In the genomic region with DNA sequence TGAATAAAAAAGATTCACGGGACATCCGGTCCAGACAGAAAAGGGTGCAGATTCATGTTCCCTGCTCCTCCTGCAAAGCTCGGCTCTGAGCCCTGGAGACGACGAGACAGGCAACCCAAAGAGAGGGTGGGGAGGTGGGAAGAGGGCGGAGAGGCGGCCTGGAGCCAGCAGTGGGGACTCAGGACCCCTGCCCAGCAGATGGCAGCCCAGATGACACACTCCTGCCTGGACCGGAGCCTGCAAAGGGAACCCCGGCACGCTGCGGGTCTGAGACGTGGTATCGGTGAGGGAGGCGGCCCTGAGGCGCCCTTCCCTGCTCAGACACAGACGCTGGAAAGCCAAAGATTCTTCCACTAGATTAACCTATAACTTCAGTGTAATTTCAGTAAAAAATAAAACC, we compare ENCODE assay signal across 20 cellular contexts.
DNase-seq lines count a peak whose midpoint lies in the region; ATAC-seq and TF ChIP-seq lines count a peak whose summit lies in the region.
"Had no signal": no experiment of that assay in that cellular context is flagged by ENCODE, and none has a peak within 500 bp of the region (broad histone marks: within the 10 kb centered on the region; RNA-seq: fewer than 3 reads in every experiment).

No MANE protein-coding gene starts in this region.

- peaks cover 42% of the 10 kb centered on the region for H3K36me3 Mint-ChIP-seq in T-helper 2 cell treated with Interferon-gamma antibody and Interleukin-4, amounts not matched to agents 5 μg/mL and 100 μg/mL, for 36 hours (ENCODE audit: low read depth)
- peaks cover 5% of the 10 kb centered on the region for H3K36me3 Mint-ChIP-seq in effector memory CD8-positive, alpha-beta T cell (ENCODE audit: insufficient read depth)

- peaks cover 100% of the 10 kb centered on the region for H4K20me1 ChIP-seq in BLaER1
- H4K20me1 ChIP-seq in Loucy (ENCODE audit: insufficient read depth, low read length, poor library complexity, severe bottlenecking) = peaks cover 63% of the 10 kb centered on the region

- H3K4me2 ChIP-seq in BLaER1 (peak overlapping the region; percentile 94), Loucy (ENCODE audit: low read depth, low read length, poor library complexity, severe bottlenecking) (peak overlapping the region; percentile 75)

- peak overlapping the region; percentile 37 for H3K27ac ChIP-seq in BLaER1
- H3K27ac ChIP-seq: neutrophil, RWPE1, transverse colon had no signal

- peak overlapping the region; percentile 81 for H3K4me3 Mint-ChIP-seq in T-helper 2 cell treated with Interferon-gamma antibody and Interleukin-4, amounts not matched to agents 5 μg/mL and 100 μg/mL, for 36 hours
- H3K4me3 Mint-ChIP-seq in effector memory CD8-positive, alpha-beta T cell = peak overlapping the region; percentile 84 to 89
- H3K4me3 Mint-ChIP-seq: brain, mesothelial cell of epicardium had no signal

- no peaks in the 10 kb centered on the region for H3K27me3 ChIP-seq in BLaER1
- no peaks in the 10 kb centered on the region for H3K27me3 ChIP-seq in Loucy (ENCODE audit: insufficient read depth, low read length, poor library complexity, severe bottlenecking)
- H3K27me3 ChIP-seq: MG63, transverse colon had no signal

- H3K36me3 ChIP-seq in BLaER1 (peaks cover 27% of the 10 kb centered on the region), Loucy (ENCODE audit: insufficient read depth, low read length) (peaks cover 28% of the 10 kb centered on the region; the same call in 1 of the 2 replicates)
- H3K36me3 ChIP-seq: MG63, neutrophil, transverse colon had no signal

- peaks cover 79% of the 10 kb centered on the region for H3K79me2 ChIP-seq in Loucy (ENCODE audit: insufficient read depth, low read length)

- no peak overlapping the region for H3K27ac Mint-ChIP-seq in T-helper 2 cell treated with Interferon-gamma antibody and Interleukin-4, amounts not matched to agents 5 μg/mL and 100 μg/mL, for 36 hours
- H3K27ac Mint-ChIP-seq in effector memory CD8-positive, alpha-beta T cell = peak overlapping the region; percentile 38 to 93
- H3K27ac Mint-ChIP-seq: mesothelial cell of epicardium had no signal

- no peaks in the 10 kb centered on the region for H3K9me3 Mint-ChIP-seq in T-helper 2 cell treated with Interferon-gamma antibody and Interleukin-4, amounts not matched to agents 5 μg/mL and 100 μg/mL, for 36 hours
- no peaks in the 10 kb centered on the region for H3K9me3 Mint-ChIP-seq in effector memory CD8-positive, alpha-beta T cell
- H3K9me3 Mint-ChIP-seq: brain had no signal

- H3K9ac ChIP-seq in BLaER1 (peak overlapping the region; percentile 24; the same call in 1 of the 2 replicates), Loucy (ENCODE audit: low read depth, low read length, poor library complexity, severe bottlenecking) (no peak overlapping the region)

- DNase-seq in T-helper 2 cell treated with Interferon-gamma antibody and Interleukin-4, amounts not matched to agents 5 μg/mL and 100 μg/mL, for 36 hours (ENCODE audit: low spot score) = no peak
- DNase-seq in T-helper 2 cell (no peak), D341Med (ENCODE audit: low spot score) (no peak)
- no peak for DNase-seq in effector memory CD8-positive, alpha-beta T cell
- DNase-seq: C1 segment of cervical spinal cord, cortex of kidney, DMS79, hypothalamus, MG63, NCI-H1694 treated with DMSO at 0.1 percent for 48 hours, NCI-H226 had no signal

- ATAC-seq in effector memory CD8-positive, alpha-beta T cell (replicated peaks) = no peak
- ATAC-seq in SK-N-SH treated with all-trans-retinoic acid at 6 μM for 48 hours = no peak
- ATAC-seq in HG03571 (IDR thresholded peaks at IDR 0.05; ENCODE audit: unreplicated experiment) = no peak

- peaks cover 58% of the 10 kb centered on the region for H3K4me1 Mint-ChIP-seq in T-helper 2 cell treated with Interferon-gamma antibody and Interleukin-4, amounts not matched to agents 5 μg/mL and 100 μg/mL, for 36 hours (ENCODE audit: low read depth)
- H3K4me1 Mint-ChIP-seq in effector memory CD8-positive, alpha-beta T cell (ENCODE audit: low read depth in 2 of 2) = peaks cover 50 to 62% of the 10 kb centered on the region in 2 donors

- H3K4me3 ChIP-seq in BLaER1 (peak overlapping the region; percentile 60; the same call in 1 of the 2 replicates), Loucy (ENCODE audit: low read length, poor library complexity, severe bottlenecking) (peak overlapping the region; percentile 57)
- H3K4me3 ChIP-seq: MG63, transverse colon had no signal

- H2AFZ ChIP-seq in Loucy (ENCODE audit: low read length) = no peak overlapping the region

- TF ChIP-seq CTCF in Loucy (conservative IDR thresholded peaks at IDR 0.05; ENCODE audit: low read length) = no peak

- peaks cover 11% of the 10 kb centered on the region for H3F3A ChIP-seq in Loucy (ENCODE audit: low read depth)

- peaks cover 17% of the 10 kb centered on the region for H3K27me3 Mint-ChIP-seq in T-helper 2 cell treated with Interferon-gamma antibody and Interleukin-4, amounts not matched to agents 5 μg/mL and 100 μg/mL, for 36 hours (ENCODE audit: low read depth)
- no peaks in the 10 kb centered on the region for H3K27me3 Mint-ChIP-seq in effector memory CD8-positive, alpha-beta T cell
- H3K27me3 Mint-ChIP-seq: brain had no signal

- no peaks in the 10 kb centered on the region for H3K9me2 ChIP-seq in Loucy (replicated peaks; ENCODE audit: low read depth, low read length)

- no peaks in the 10 kb centered on the region for H3K9me3 ChIP-seq in BLaER1
- no peaks in the 10 kb centered on the region for H3K9me3 ChIP-seq in Loucy (ENCODE audit: insufficient read depth, low read depth, low read length)
- H3K9me3 ChIP-seq: MG63, neutrophil, transverse colon had no signal

- H3K4me1 ChIP-seq in BLaER1 (peaks cover 100% of the 10 kb centered on the region), Loucy (ENCODE audit: insufficient read depth, low read length, poor library complexity, severe bottlenecking) (peaks cover 47% of the 10 kb centered on the region)
- H3K4me1 ChIP-seq: transverse colon had no signal

TF ChIP-seq in SK-N-SH treated with all-trans-retinoic acid at 6 μM for 48 hours, 23 proteins besides CTCF, POLR2A, EP300 and RAD21:
- no peak for TF ChIP-seq GLIS3 (CRISPR knock-in tag; IDR thresholded peaks at IDR 0.05)
- no peak for TF ChIP-seq ZNF565 (CRISPR knock-in tag; conservative IDR thresholded peaks at IDR 0.05; ENCODE audit: low read depth)
- TF ChIP-seq SNAI2 (CRISPR knock-in tag; IDR thresholded peaks at IDR 0.05) = no peak
- no peak for TF ChIP-seq ZNF8 (CRISPR knock-in tag; IDR thresholded peaks at IDR 0.05)
- no peak for TF ChIP-seq OSR1 (CRISPR knock-in tag; IDR thresholded peaks at IDR 0.05)
- no peak for TF ChIP-seq ZFP3 (CRISPR knock-in tag; IDR thresholded peaks at IDR 0.05)
- no peak for TF ChIP-seq POU6F1 (CRISPR knock-in tag; IDR thresholded peaks at IDR 0.05; ENCODE audit: borderline replicate concordance, low read depth)
- no peak for TF ChIP-seq CSDC2 (CRISPR knock-in tag; IDR thresholded peaks at IDR 0.05)
- no peak for TF ChIP-seq PATZ1 (CRISPR knock-in tag; IDR thresholded peaks at IDR 0.05; ENCODE audit: borderline replicate concordance)
- TF ChIP-seq TCF4 (CRISPR knock-in tag; IDR thresholded peaks at IDR 0.05; ENCODE audit: borderline replicate concordance) = no peak
- no peak for TF ChIP-seq ESRRG (CRISPR knock-in tag; IDR thresholded peaks at IDR 0.05)
- TF ChIP-seq ZFP30 (CRISPR knock-in tag; IDR thresholded peaks at IDR 0.05) = no peak
- TF ChIP-seq PPARA (CRISPR knock-in tag; IDR thresholded peaks at IDR 0.05; ENCODE audit: borderline replicate concordance) = no peak
- TF ChIP-seq TOX (CRISPR knock-in tag; IDR thresholded peaks at IDR 0.05; ENCODE audit: borderline replicate concordance) = no peak
